16 cellular contexts compared by ENCODE assay signal in genomic region chr1:214545293-214545692, GRCh38. TPM values are rescaled to one million over a fixed set of nuclear protein-coding genes. Genes with fewer than 3 reads are reported as not detected.
DNase-seq lines count a peak whose midpoint lies in the region; ATAC-seq, FAIRE-seq and TF ChIP-seq lines count a peak whose summit lies in the region.
"Had no signal": no experiment of that assay in that cellular context is flagged by ENCODE, and none has a peak within 500 bp of the region (broad histone marks: within the 10 kb centered on the region; RNA-seq: fewer than 3 reads in every experiment).

No MANE protein-coding gene starts in this region.

- CTCF ChIA-PET in HEK293 (lab: Yijun Ruan, JAX) = no interaction called here

- peaks cover 20% of the 10 kb centered on the region for H4K20me1 ChIP-seq in keratinocyte (ENCODE audit: control insufficient read depth, extremely low read depth, insufficient read depth, low read length)

- H3K36me3 ChIP-seq in HEK293 (ENCODE audit: control insufficient read depth in 2 of 2, insufficient read depth in 1 of 2, low read length in 2 of 2) = no peaks in the 10 kb centered on the region
- peaks cover 15 to 24% of the 10 kb centered on the region in 2 experiments for H3K36me3 ChIP-seq in keratinocyte (ENCODE audit: control insufficient read depth in 2 of 2, extremely low read depth in 1 of 2, insufficient read depth in 2 of 2, low read length in 2 of 2)
- no peaks in the 10 kb centered on the region for H3K36me3 ChIP-seq in SJCRH30
- H3K36me3 ChIP-seq: BE2C had no signal

- no peak overlapping the region for H3K4me3 ChIP-seq in HEK293 (ENCODE audit: low read depth, low read length)
- H3K4me3 ChIP-seq in keratinocyte (ENCODE audit: control insufficient read depth in 2 of 3, extremely low read depth in 1 of 3, insufficient read depth in 2 of 3, low read depth in 1 of 3, low read length in 3 of 3) = no peak overlapping the region
- no peak overlapping the region for H3K4me3 ChIP-seq in SJCRH30

- no peak overlapping the region for H3K27ac Mint-ChIP-seq in stimulated activated memory B cell treated with anti-CD40 and anti-IgM and Interleukin-4, amounts not matched to agents 10 μg/mL and 1 μg/mL and 100 μg/mL, for 72 hours
- H3K27ac Mint-ChIP-seq: CD4-positive, alpha-beta memory T cell had no signal

- H3K36me3 Mint-ChIP-seq in stimulated activated memory B cell treated with anti-CD40 and anti-IgM and Interleukin-4, amounts not matched to agents 10 μg/mL and 1 μg/mL and 100 μg/mL, for 72 hours = no peaks in the 10 kb centered on the region
- H3K36me3 Mint-ChIP-seq: CD4-positive, alpha-beta memory T cell had no signal

- no peak overlapping the region for H3K4me3 Mint-ChIP-seq in stimulated activated memory B cell treated with anti-CD40 and anti-IgM and Interleukin-4, amounts not matched to agents 10 μg/mL and 1 μg/mL and 100 μg/mL, for 72 hours

- no peaks in the 10 kb centered on the region for H3K9me3 Mint-ChIP-seq in stimulated activated memory B cell treated with anti-CD40 and anti-IgM and Interleukin-4, amounts not matched to agents 10 μg/mL and 1 μg/mL and 100 μg/mL, for 72 hours
- H3K9me3 Mint-ChIP-seq: CD4-positive, alpha-beta memory T cell had no signal

- peaks cover 20% of the 10 kb centered on the region for H3K4me1 ChIP-seq in HEK293 (ENCODE audit: control insufficient read depth, insufficient read depth, low read length)
- H3K4me1 ChIP-seq in keratinocyte (ENCODE audit: control insufficient read depth, extremely low read depth, insufficient read depth, low read length) = peaks cover 63% of the 10 kb centered on the region
- peaks cover 28% of the 10 kb centered on the region for H3K4me1 ChIP-seq in SJCRH30
- H3K4me1 ChIP-seq: BE2C had no signal

- H3K27ac ChIP-seq in HEK293 (ENCODE audit: extremely low read depth, low read depth, low read length) (no peak overlapping the region), keratinocyte (ENCODE audit: control insufficient read depth, insufficient read depth, low read length) (no peak overlapping the region), SJCRH30 (no peak overlapping the region)
- H3K27ac ChIP-seq: C4-2B had no signal

- DNase-seq in NCI-H82 (lab: John Stamatoyannopoulos, UW) = peak; percentile 71
- no peak for DNase-seq in keratinocyte (ENCODE audit: low read depth, low spot score)
- no peak for DNase-seq in HUDEP-2 (lab: John Stamatoyannopoulos, UW; ENCODE audit: unreplicated experiment in 76 of 76)
- DNase-seq in SJCRH30 = no peak
- DNase-seq: BE2C; CD4-positive, alpha-beta memory T cell; GDM1; H7 had no signal

- peaks cover 25% of the 10 kb centered on the region for H3K27me3 Mint-ChIP-seq in stimulated activated memory B cell treated with anti-CD40 and anti-IgM and Interleukin-4, amounts not matched to agents 10 μg/mL and 1 μg/mL and 100 μg/mL, for 72 hours

- H3K79me2 ChIP-seq in keratinocyte (ENCODE audit: control insufficient read depth, insufficient read depth, low read length) = peaks cover 100% of the 10 kb centered on the region

- TF ChIP-seq CTCF in HEK293 (tag by site-specific recombination; IDR thresholded peaks at IDR 0.05) = no peak
- no peak for TF ChIP-seq CTCF in keratinocyte (optimal IDR thresholded peaks at IDR 0.05 in 1 of 3, IDR thresholded peaks at IDR 0.05 in 1 of 3, conservative IDR thresholded peaks at IDR 0.05 in 1 of 3; ENCODE audit: extremely low read depth in 1 of 3, insufficient read depth in 2 of 3, low read length in 3 of 3)

- H3K9me1 ChIP-seq in keratinocyte (ENCODE audit: control insufficient read depth, extremely low read depth, insufficient read depth, low read length) = peaks cover 7% of the 10 kb centered on the region

- H3K27me3 ChIP-seq in keratinocyte (ENCODE audit: control insufficient read depth, extremely low read depth, insufficient read depth, low read length) (no peaks in the 10 kb centered on the region), SJCRH30 (no peaks in the 10 kb centered on the region)

- no peak overlapping the region for H2AFZ ChIP-seq in keratinocyte (ENCODE audit: control insufficient read depth, low read length)

- ATAC-seq in stimulated activated memory B cell treated with anti-CD40 and anti-IgM and Interleukin-4, amounts not matched to agents 10 μg/mL and 1 μg/mL and 100 μg/mL, for 72 hours = peak; percentile 9
- no peak for ATAC-seq in HG03521 (IDR thresholded peaks at IDR 0.05; ENCODE audit: unreplicated experiment)
- ATAC-seq: HepG2 had no signal

- peak overlapping the region; percentile 93 for H3K4me2 ChIP-seq in keratinocyte (ENCODE audit: control insufficient read depth, extremely low read depth, insufficient read depth, low read depth, low read length)

- no peak for FAIRE-seq in keratinocyte (lab: Jason Lieb, UNC)
- FAIRE-seq: A204.1, D721Med, GM12892, HepG2 had no signal

- POLR2A ChIA-PET in HEK293 (lab: Yijun Ruan, JAX) = no interaction called here

- no peak overlapping the region for H3K9ac ChIP-seq in keratinocyte (ENCODE audit: control insufficient read depth, extremely low read depth, insufficient read depth, low read length)

- dilution Hi-C loops in keratinocyte (cut with MboI; ENCODE audit: extremely low pct_ligation_motif_present, low sequenced_read_pairs) = no loop called here

- H3K9me3 ChIP-seq in HEK293 (ENCODE audit: control insufficient read depth, insufficient read depth, low read depth, low read length) = no peaks in the 10 kb centered on the region
- H3K9me3 ChIP-seq in keratinocyte (ENCODE audit: control insufficient read depth, low read depth, low read length) = no peaks in the 10 kb centered on the region
- H3K9me3 ChIP-seq in SJCRH30 (replicated peaks) = no peaks in the 10 kb centered on the region
- H3K9me3 ChIP-seq: BE2C had no signal

- no peaks in the 10 kb centered on the region for H3K4me1 Mint-ChIP-seq in stimulated activated memory B cell treated with anti-CD40 and anti-IgM and Interleukin-4, amounts not matched to agents 10 μg/mL and 1 μg/mL and 100 μg/mL, for 72 hours

TF ChIP-seq in HEK293, 187 proteins besides CTCF, POLR2A, EP300 and RAD21 (continues in another document):
- TF ChIP-seq ZNF843 (tag by site-specific recombination; IDR thresholded peaks at IDR 0.05) (peak; percentile 77; the same call in 1 of the 2 replicates), SETDB1 (IDR thresholded peaks at IDR 0.05; ENCODE audit: insufficient read length, low read length) (no peak), ZNF580 (tag by site-specific recombination; IDR thresholded peaks at IDR 0.05) (0 out of 2 replicates have a peak, but pooled peaks have one; percentile 10), PRDM6 (tag by site-specific recombination; IDR thresholded peaks at IDR 0.05) (peak; percentile 74), IKZF3 (tag by site-specific recombination; IDR thresholded peaks at IDR 0.05) (peak; percentile 43; the same call in 1 of the 2 replicates), ZNF660 (tag by site-specific recombination; IDR thresholded peaks at IDR 0.05) (no peak), ZNF473 (tag by site-specific recombination; IDR thresholded peaks at IDR 0.05) (no peak)

RNA-seq across cellular contexts. Expression of gene PTPN14, which starts 6.1 kb away (rescaled TPM):
- 28.0 to 59.9 TPM (median 29.9 TPM) in 3 replicates for polyA plus RNA-seq in keratinocyte
- 16.1 TPM for polyA plus RNA-seq in keratinocyte (2011; ENCODE audit: low read depth)
- polyA plus RNA-seq in keratinocyte (2011; cell fraction: cytosol; rRNA removed) = 22.9 and 31.8 TPM in 2 replicates
- polyA plus RNA-seq in keratinocyte (2011; cell fraction: nucleus; rRNA removed) = 67.8 and 76.2 TPM in 2 replicates
- polyA plus RNA-seq in keratinocyte (2012; ENCODE audit: low replicate concordance) = 23.6 and 44.7 TPM in 2 replicates
- polyA minus RNA-seq in keratinocyte = 115 to 156 TPM (median 131 TPM) in 3 replicates
- polyA minus RNA-seq in keratinocyte (2011; cell fraction: cytosol; rRNA and poly(A)+ RNA removed) = 92.3 TPM
- polyA minus RNA-seq in keratinocyte (2011; cell fraction: nucleus; rRNA and poly(A)+ RNA removed) = 167 and 251 TPM in 2 replicates
- 22.1 and 24.3 TPM in 2 replicates for total RNA-seq in SJCRH30 (2014; rRNA removed; shearing (Covaris generic))

RNA-seq across cellular contexts. Expression of gene CENPF, which starts 57.7 kb away (rescaled TPM):
- polyA plus RNA-seq in keratinocyte = 1.4 to 14.4 TPM (median 13.7 TPM) in 3 replicates
- 1.6 TPM for polyA plus RNA-seq in keratinocyte (2011; ENCODE audit: low read depth)
- polyA plus RNA-seq in keratinocyte (2011; cell fraction: cytosol; rRNA removed) = 2.3 and 3.1 TPM in 2 replicates
- polyA plus RNA-seq in keratinocyte (2011; cell fraction: nucleus; rRNA removed) = 6.1 and 8.8 TPM in 2 replicates
- 0.62 and 18.4 TPM in 2 replicates for polyA plus RNA-seq in keratinocyte (2012; ENCODE audit: low replicate concordance)
- 0.99 to 10.7 TPM (median 1.1 TPM) in 3 replicates for polyA minus RNA-seq in keratinocyte
- 1.7 TPM for polyA minus RNA-seq in keratinocyte (2011; cell fraction: cytosol; rRNA and poly(A)+ RNA removed)
- polyA minus RNA-seq in keratinocyte (2011; cell fraction: nucleus; rRNA and poly(A)+ RNA removed) = 2.4 and 5.7 TPM in 2 replicates
- 213 and 231 TPM in 2 replicates for total RNA-seq in SJCRH30 (2014; rRNA removed; shearing (Covaris generic))
